In genomic region chr7:76303829-76304505, GRCh38 we compare ENCODE assay signal across 8 cellular contexts. TPM values are rescaled to one million over a fixed set of nuclear protein-coding genes. Genes with fewer than 3 reads are reported as not detected.
A peak's percentile ranks its signal among the peaks of the same experiment; 100 is the strongest.
DNase-seq lines count a peak whose midpoint lies in the region; ATAC-seq and TF ChIP-seq lines count a peak whose summit lies in the region.

No MANE protein-coding gene starts in this region.

- no peaks in the 10 kb centered on the region for H3K9me3 Mint-ChIP-seq in endothelial cell (ENCODE audit: unreplicated experiment)

- H3K27me3 Mint-ChIP-seq in endothelial cell (ENCODE audit: unreplicated experiment) = peaks cover 18% of the 10 kb centered on the region

- peak; percentile 6 for ATAC-seq in GM18909 (IDR thresholded peaks at IDR 0.05; ENCODE audit: poor library complexity, unreplicated experiment)
- ATAC-seq in GM19023 (IDR thresholded peaks at IDR 0.05; ENCODE audit: unreplicated experiment) = no peak
- ATAC-seq in HG02571 (IDR thresholded peaks at IDR 0.05; ENCODE audit: unreplicated experiment) = no peak

- peak overlapping the region; percentile 78 to 93 (median 87) for H3K27ac ChIP-seq in Peyer's patch

- H3K4me3 Mint-ChIP-seq in endothelial cell (ENCODE audit: unreplicated experiment) = peak overlapping the region; percentile 93

- TF ChIP-seq POLR2A in Peyer's patch (IDR thresholded peaks at IDR 0.05) = no peak

- no peaks in the 10 kb centered on the region for H3K27me3 ChIP-seq in Peyer's patch
- no peaks in the 10 kb centered on the region for H3K27me3 ChIP-seq in neuron (ENCODE audit: insufficient read depth, low read length)

- peaks cover 20% of the 10 kb centered on the region for H3K4me1 Mint-ChIP-seq in endothelial cell (ENCODE audit: unreplicated experiment)

- TF ChIP-seq CTCF in Peyer's patch (IDR thresholded peaks at IDR 0.05) (no peak), endothelial cell (IDR thresholded peaks at IDR 0.05; ENCODE audit: unreplicated experiment) (no peak)

- H3K9me3 ChIP-seq in Peyer's patch = no peaks in the 10 kb centered on the region
- H3K9me3 ChIP-seq in neuron (ENCODE audit: low read length) = no peaks in the 10 kb centered on the region

- peak overlapping the region; percentile 13 for H3K27ac Mint-ChIP-seq in endothelial cell (ENCODE audit: unreplicated experiment)

- peak overlapping the region; percentile 60 to 82 (median 72) for H3K4me3 ChIP-seq in Peyer's patch
- H3K4me3 ChIP-seq in neuron (ENCODE audit: low read length) = peak overlapping the region; percentile 46

- H3K36me3 ChIP-seq in Peyer's patch = no peaks in the 10 kb centered on the region
- H3K36me3 ChIP-seq in neuron (ENCODE audit: insufficient read depth, low read length) = no peaks in the 10 kb centered on the region

- no peak overlapping the region for H2AFZ ChIP-seq in neuron (ENCODE audit: low read depth, low read length)

- peaks cover 5% of the 10 kb centered on the region for H3K36me3 Mint-ChIP-seq in endothelial cell (ENCODE audit: low read depth, unreplicated experiment)

- DNase-seq in Peyer's patch (no peak), endothelial cell (ENCODE audit: low spot score) (no peak), NCI-H2171 (lab: John Stamatoyannopoulos, UW) (no peak), cerebellar nuclear complex (lab: John Stamatoyannopoulos, UW) (no peak)

- H3K4me1 ChIP-seq in Peyer's patch (peaks cover 0 to 43% (median 0%) of the 10 kb centered on the region in 4 donors), neuron (ENCODE audit: insufficient read depth, low read length) (peaks cover 21% of the 10 kb centered on the region)

RNA-seq across cellular contexts. Expression of gene HSPB1, which starts 1.5 kb away (rescaled TPM):
- total RNA-seq in Peyer's patch (100 to 1,000 TPM in 1 of 4 donors, 10 to 100 TPM in 3; 59.0 to 139 (median 88.3) TPM), endothelial cell (ENCODE audit: unreplicated experiment) (581 TPM)

RNA-seq across cellular contexts. Expression of gene YWHAG, which starts 54.8 kb away (rescaled TPM):
- total RNA-seq in Peyer's patch = 10 to 100 TPM; 40.5 to 74.3 (median 53.6) TPM
- 136 TPM for total RNA-seq in endothelial cell (ENCODE audit: unreplicated experiment)
